Comparison of ENCODE assay signal across 17 cellular contexts in the genomic region with DNA sequence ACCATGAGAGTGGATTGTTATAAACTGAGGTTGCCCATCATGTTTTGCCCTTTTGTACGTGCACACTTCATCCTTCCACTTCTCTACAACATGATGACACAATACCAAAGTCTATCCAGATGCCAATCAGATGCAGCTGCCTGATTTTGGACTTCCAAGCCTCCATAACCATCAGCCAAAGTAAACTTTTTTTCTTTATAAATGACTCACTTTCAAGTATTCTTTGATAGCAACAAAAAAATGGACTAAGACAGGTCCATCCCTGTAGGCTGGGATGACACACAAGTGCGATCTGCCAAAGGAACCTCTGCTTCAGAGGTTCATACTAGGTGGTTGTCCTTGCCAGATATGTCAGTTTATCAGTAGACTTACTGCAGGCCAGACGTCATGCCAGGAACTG.
A peak's percentile ranks its signal among the peaks of the same experiment; 100 is the strongest.
DNase-seq lines count a peak whose midpoint lies in the region; ATAC-seq and FAIRE-seq lines count a peak whose summit lies in the region.
"Had no signal": no experiment of that assay in that cellular context is flagged by ENCODE, and none has a peak within 500 bp of the region (broad histone marks: within the 10 kb centered on the region; RNA-seq: fewer than 3 reads in every experiment).

No MANE protein-coding gene starts in this region.

- peak; percentile 30 for ATAC-seq in sciatic nerve
- ATAC-seq in activated naive CD4-positive, alpha-beta T cell treated with anti-CD3 and anti-CD28 coated beads, Interleukin-2, amount 50 U/mL, for 72 hours, result no peak

- intact Hi-C loops in sciatic nerve (cut with DNase I), result no loop called here

- no peaks in the 10 kb centered on the region for H3K4me1 ChIP-seq in HAP-1
- H3K4me1 ChIP-seq: BLaER1 had no signal

- H3K27me3 ChIP-seq in MG63, result no peaks in the 10 kb centered on the region
- H3K27me3 ChIP-seq in HAP-1 (ENCODE audit: low read depth), result no peaks in the 10 kb centered on the region
- H3K27me3 ChIP-seq: BLaER1 had no signal

- H3K4me3 ChIP-seq in MG63 (no peak overlapping the region), HAP-1 (no peak overlapping the region)
- H3K4me3 ChIP-seq: BLaER1 had no signal

- H3K36me3 ChIP-seq in MG63 (no peaks in the 10 kb centered on the region), HAP-1 (replicated peaks) (no peaks in the 10 kb centered on the region)

- peaks cover 2% of the 10 kb centered on the region; the same call in 1 of the 2 replicates for H3K9me3 ChIP-seq in MG63
- H3K9me3 ChIP-seq in HAP-1, result no peaks in the 10 kb centered on the region

- in situ Hi-C loops in HAP-1 (cut with MboI; ENCODE audit: low sequenced_read_pairs), result no loop called here

- DNase-seq in GM19239 (ENCODE audit: insufficient read length, low spot score), result no peak
- DNase-seq in MG63, result peak; percentile 49
- peak; percentile 15 for DNase-seq in fibroblast of peridontal ligament (ENCODE audit: extremely low read depth)
- no peak for DNase-seq in sciatic nerve (ENCODE audit: low spot score)
- DNase-seq in NCI-H748 treated with DMSO at 0.1 percent for 48 hours (lab: John Stamatoyannopoulos, UW), result no peak
- DNase-seq in HAP-1 (ENCODE audit: low spot score in 2 of 2), result no peak
- no peak for DNase-seq in activated naive CD4-positive, alpha-beta T cell treated with anti-CD3 and anti-CD28 coated beads, Interleukin-2, amount 50 U/mL, for 72 hours (ENCODE audit: low spot score in 2 of 2)
- DNase-seq: 8988T; CD4-positive, alpha-beta memory T cell; DMS153; DMS79; GDM1; HCEC 1CT had no signal

- no peaks in the 10 kb centered on the region for H3K36me3 Mint-ChIP-seq in activated naive CD4-positive, alpha-beta T cell treated with anti-CD3 and anti-CD28 coated beads, Interleukin-2, amount 50 U/mL, for 72 hours
- H3K36me3 Mint-ChIP-seq: CD14-positive monocyte; CD4-positive, alpha-beta memory T cell had no signal

- FAIRE-seq in GM19239 (lab: Jason Lieb, UNC), result peak; percentile 11
- FAIRE-seq: GM18507, H1 had no signal

- no peaks in the 10 kb centered on the region for H3K9me3 Mint-ChIP-seq in activated naive CD4-positive, alpha-beta T cell treated with anti-CD3 and anti-CD28 coated beads, Interleukin-2, amount 50 U/mL, for 72 hours

- H3K27ac Mint-ChIP-seq in activated naive CD4-positive, alpha-beta T cell treated with anti-CD3 and anti-CD28 coated beads, Interleukin-2, amount 50 U/mL, for 72 hours, result no peak overlapping the region
- H3K27ac Mint-ChIP-seq: CD4-positive, alpha-beta memory T cell had no signal

Comparison
In these comparisons a context has a peak if more than half of its experiments do, and no peak if none do; other contexts are left out.
1. DNase-seq: peak in MG63 (single experiment) and fibroblast of peridontal ligament (single experiment); none in GM19239 (single experiment), sciatic nerve (single experiment), NCI-H748 treated with DMSO at 0.1 percent for 48 hours (single experiment), HAP-1 (0 of 2) and activated naive CD4-positive, alpha-beta T cell treated with anti-CD3 and anti-CD28 coated beads, Interleukin-2, amount 50 U/mL, for 72 hours (0 of 2).